12 cellular contexts compared by ENCODE assay signal in the genomic region with DNA sequence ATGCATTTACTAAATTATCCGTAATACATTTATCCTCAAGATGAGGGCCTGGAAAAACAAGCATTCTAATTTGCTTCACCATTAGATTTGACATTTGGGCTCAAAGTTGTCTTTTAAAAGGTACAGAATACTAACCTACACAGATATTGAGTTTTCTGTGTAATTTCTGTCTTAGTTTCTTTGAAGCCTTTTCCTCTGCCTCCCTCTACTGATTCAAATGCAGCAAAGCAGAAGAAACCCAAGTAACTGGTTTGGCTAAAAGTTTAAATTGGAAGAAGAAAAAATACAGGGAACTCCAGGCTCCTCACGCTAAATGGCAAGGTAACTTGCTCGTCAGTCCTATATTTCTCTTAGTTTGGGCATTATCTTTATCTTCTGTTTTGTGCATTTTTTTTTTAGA. TPM values are rescaled to one million over a fixed set of nuclear protein-coding genes. Genes with fewer than 3 reads are reported as not detected.
DNase-seq lines count a peak whose midpoint lies in the region; ATAC-seq and TF ChIP-seq lines count a peak whose summit lies in the region.
"Had no signal": no experiment of that assay in that cellular context is flagged by ENCODE, and none has a peak within 500 bp of the region (broad histone marks: within the 10 kb centered on the region; RNA-seq: fewer than 3 reads in every experiment).

No MANE protein-coding gene starts in this region.

- no peak overlapping the region for H2AFZ ChIP-seq in SK-N-SH (ENCODE audit: low read depth)

- H3K36me3 Mint-ChIP-seq in activated naive CD4-positive, alpha-beta T cell treated with anti-CD3 and anti-CD28 coated beads for 36 hours (ENCODE audit: low read depth), result no peaks in the 10 kb centered on the region
- H3K36me3 Mint-ChIP-seq: activated naive CD8-positive, alpha-beta T cell had no signal

- no peak for ATAC-seq in HG03571 (IDR thresholded peaks at IDR 0.05; ENCODE audit: unreplicated experiment)

- no peaks in the 10 kb centered on the region for H3K9me3 Mint-ChIP-seq in activated naive CD4-positive, alpha-beta T cell treated with anti-CD3 and anti-CD28 coated beads for 36 hours

- no peak overlapping the region for H3K27ac ChIP-seq in SK-N-SH (ENCODE audit: low read depth in 2 of 2, low read length in 1 of 2)
- H3K27ac ChIP-seq: testis had no signal

- no peaks in the 10 kb centered on the region; a peak in 2 of 4 replicates for H3K4me1 ChIP-seq in SK-N-SH (ENCODE audit: control insufficient read depth in 1 of 2, insufficient read depth in 2 of 2, low read depth in 1 of 2, low read length in 1 of 2)
- H3K4me1 ChIP-seq: testis had no signal

- DNase-seq in ACHN (peak; percentile 14), SK-N-SH (no peak), iris pigment epithelial cell (ENCODE audit: low read depth) (peak; percentile 38), putamen (ENCODE audit: low spot score) (no peak), NOMO-1 (lab: John Stamatoyannopoulos, UW; ENCODE audit: unreplicated experiment in 2 of 2) (no peak)
- DNase-seq in activated naive CD4-positive, alpha-beta T cell treated with anti-CD3 and anti-CD28 coated beads for 36 hours, result no peak
- DNase-seq: T1000, testis had no signal

- H3K27ac Mint-ChIP-seq in activated naive CD4-positive, alpha-beta T cell treated with anti-CD3 and anti-CD28 coated beads for 36 hours, result no peak overlapping the region
- H3K27ac Mint-ChIP-seq: activated naive CD8-positive, alpha-beta T cell; IgD-negative memory B cell had no signal

- peaks cover 14% of the 10 kb centered on the region for H3K27me3 Mint-ChIP-seq in activated naive CD4-positive, alpha-beta T cell treated with anti-CD3 and anti-CD28 coated beads for 36 hours (ENCODE audit: low read depth)
- H3K27me3 Mint-ChIP-seq: IgD-negative memory B cell had no signal

- no peak for TF ChIP-seq EP300 in SK-N-SH (IDR thresholded peaks at IDR 0.05; ENCODE audit: borderline replicate concordance in 1 of 2, low read depth in 1 of 2, low read length in 1 of 2)

- H3K4me1 Mint-ChIP-seq in activated naive CD4-positive, alpha-beta T cell treated with anti-CD3 and anti-CD28 coated beads for 36 hours (ENCODE audit: low read depth), result no peaks in the 10 kb centered on the region
- H3K4me1 Mint-ChIP-seq: IgD-negative memory B cell had no signal

- POLR2A ChIA-PET in SK-N-SH (lab: Yijun Ruan, JAX), result no interaction called here

- no peak overlapping the region for H3K4me3 Mint-ChIP-seq in activated naive CD4-positive, alpha-beta T cell treated with anti-CD3 and anti-CD28 coated beads for 36 hours
- H3K4me3 Mint-ChIP-seq: activated naive CD8-positive, alpha-beta T cell; IgD-negative memory B cell had no signal

- H3K4me2 ChIP-seq in SK-N-SH, result no peak overlapping the region

- WGBS in SK-N-SH (ENCODE audit: low lambda C conversion rate), result 55% methylated on average over 3 of the region's 3 CpGs

- H3K79me2 ChIP-seq in SK-N-SH (ENCODE audit: insufficient read depth), result no peaks in the 10 kb centered on the region

- no peaks in the 10 kb centered on the region for H3K27me3 ChIP-seq in SK-N-SH (ENCODE audit: insufficient read depth)
- H3K27me3 ChIP-seq: testis had no signal

- no peaks in the 10 kb centered on the region for H3K9me2 ChIP-seq in SK-N-SH

- CTCF ChIA-PET in SK-N-SH (lab: Yijun Ruan, JAX), result interaction anchor here (0.6 to 1.6 kb wide), 5 partner anchors 39 to 1295 kb away, joined by 3 to 5 read pairs (median 4); no protein-coding TSS in a partner anchor
- CTCF ChIA-PET in activated naive CD4-positive, alpha-beta T cell treated with anti-CD3 and anti-CD28 coated beads for 36 hours (lab: Charles Lee), result no interaction called here

- intact Hi-C loops in activated naive CD4-positive, alpha-beta T cell treated with anti-CD3 and anti-CD28 coated beads for 36 hours (cut with micrococcal nuclease), result no loop called here

- peak; percentile 76 for TF ChIP-seq RAD21 in SK-N-SH (IDR thresholded peaks at IDR 0.05; ENCODE audit: low read length)

- no peaks in the 10 kb centered on the region for H3F3A ChIP-seq in SK-N-SH (replicated peaks; ENCODE audit: insufficient read depth)

- in situ Hi-C loops in ACHN (cut with HindIII; ENCODE audit: low pct_ligation_motif_present, low pct_unique_long_range_greater_than_20kb, low sequenced_read_pairs), result loop anchor here (25.0 kb wide), 1 partner anchor 229 kb away; no protein-coding TSS in a partner anchor

- no peaks in the 10 kb centered on the region for H3K36me3 ChIP-seq in SK-N-SH (replicated peaks in 1 of 2; ENCODE audit: control insufficient read depth in 1 of 2, insufficient read depth in 2 of 2, low read length in 1 of 2)

- H3K4me3 ChIP-seq in SK-N-SH (ENCODE audit: low read depth in 2 of 2, low read length in 1 of 2), result no peak overlapping the region; a peak in 1 of 4 replicates
- H3K4me3 ChIP-seq: testis had no signal

- peak; percentile 7; the same call in 1 of the 2 replicates for TF ChIP-seq CTCF in GM12874 (IDR thresholded peaks at IDR 0.05; ENCODE audit: insufficient read depth, low read depth, low read length)
- TF ChIP-seq CTCF in SK-N-SH (IDR thresholded peaks at IDR 0.05), result peak; percentile 67

- H3K9me3 ChIP-seq in SK-N-SH, result no peaks in the 10 kb centered on the region
- H3K9me3 ChIP-seq: testis had no signal

- H4K20me1 ChIP-seq in SK-N-SH (ENCODE audit: insufficient read depth), result no peaks in the 10 kb centered on the region

- no peak overlapping the region for H3K9ac ChIP-seq in SK-N-SH

TF ChIP-seq in SK-N-SH, 30 proteins besides CTCF, POLR2A, EP300 and RAD21:
- TF ChIP-seq SMC3 (IDR thresholded peaks at IDR 0.05; ENCODE audit: low read depth, low read length) (peak; percentile 37), EZH2phosphoT487 (IDR thresholded peaks at IDR 0.05; ENCODE audit: borderline replicate concordance, low read depth) (no peak)

RNA-seq across cellular contexts. Expression of a gene that starts 53.3 kb away (rescaled TPM):
- 0.12 and 0.57 TPM in 2 replicates for polyA plus RNA-seq in SK-N-SH (2012; rRNA removed)
- polyA plus RNA-seq in SK-N-SH (2012; cell fraction: cytosol; rRNA removed), result 0.37 and 0.58 TPM in 2 replicates
- polyA plus RNA-seq in SK-N-SH (2012; cell fraction: nucleus; rRNA removed), result 0.36 and 0.57 TPM in 2 replicates
- total RNA-seq in activated naive CD4-positive, alpha-beta T cell treated with anti-CD3 and anti-CD28 coated beads for 36 hours, result not detected
- polyA plus RNA-seq: IgD-negative memory B cell had no signal

Comparison
In these comparisons a context has a peak if more than half of its experiments do, and no peak if none do; other contexts are left out.
1. DNase-seq: peak in ACHN (single experiment) and iris pigment epithelial cell (single experiment); none in SK-N-SH (single experiment), putamen (single experiment), NOMO-1 (0 of 2) and activated naive CD4-positive, alpha-beta T cell treated with anti-CD3 and anti-CD28 coated beads for 36 hours (single experiment).